Comparison of ENCODE assay signal across 8 cellular contexts in the genomic region with DNA sequence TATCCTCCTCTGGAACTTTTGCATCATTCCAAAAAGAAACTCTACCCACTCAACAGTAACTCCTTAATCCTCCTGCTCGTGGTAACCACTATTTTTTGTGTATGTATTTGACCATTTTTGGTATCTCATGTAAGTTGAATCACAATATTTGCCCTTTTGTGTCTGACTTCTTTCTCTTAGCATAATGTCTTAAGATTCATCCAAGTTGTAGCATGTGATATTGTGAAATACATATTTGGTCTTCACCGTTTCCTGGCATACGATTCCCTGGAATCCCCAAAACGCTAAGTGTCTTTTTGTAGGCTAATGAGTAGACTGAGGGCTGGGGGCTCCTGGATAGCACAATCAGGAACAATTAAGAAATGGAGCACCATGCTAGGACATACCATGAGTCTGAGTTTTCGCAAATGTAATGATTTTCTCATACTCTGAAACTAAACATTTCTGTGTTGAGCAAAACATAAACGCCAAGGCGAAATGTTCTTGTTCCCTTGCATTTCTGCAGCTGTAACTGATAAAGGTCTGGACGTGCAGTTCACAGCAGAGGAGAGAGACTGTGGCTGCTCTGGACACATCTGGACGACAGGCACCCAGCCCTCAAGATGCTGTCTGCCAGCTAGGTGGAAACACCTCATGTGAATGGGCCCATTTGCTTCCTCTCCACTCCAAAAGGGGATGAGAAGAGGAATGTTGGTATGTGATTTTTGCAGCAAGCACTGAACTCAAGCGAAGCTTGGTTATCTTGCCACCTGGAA. TPM values are rescaled to one million over a fixed set of nuclear protein-coding genes. Genes with fewer than 3 reads are reported as not detected.
A peak's percentile ranks its signal among the peaks of the same experiment; 100 is the strongest.
DNase-seq lines count a peak whose midpoint lies in the region; ATAC-seq lines count a peak whose summit lies in the region.

No MANE protein-coding gene starts in this region.

- H2AK5ac ChIP-seq in trophoblast cell (ENCODE audit: low read length) = no peak overlapping the region

- H3K36me3 ChIP-seq in SK-N-MC (ENCODE audit: insufficient read depth, low read length) = peaks cover 18% of the 10 kb centered on the region
- H3K36me3 ChIP-seq in trophoblast cell (ENCODE audit: control insufficient read depth in 1 of 2, insufficient read depth in 2 of 2, low read length in 2 of 2) = peaks cover 2% of the 10 kb centered on the region in 2 experiments

- H3K23ac ChIP-seq in trophoblast cell (ENCODE audit: low read length) = no peak overlapping the region

- H3K27ac ChIP-seq in SK-N-MC = peak overlapping the region; percentile 26; the same call in 1 of the 2 replicates
- peak overlapping the region; percentile 99 for H3K27ac ChIP-seq in epithelial cell of prostate
- H3K27ac ChIP-seq in trophoblast cell (ENCODE audit: low read depth, low read length) = no peak overlapping the region

- no peak overlapping the region for H4K91ac ChIP-seq in trophoblast cell (ENCODE audit: low read depth, low read length)

- no peak overlapping the region for H4K8ac ChIP-seq in trophoblast cell (ENCODE audit: low read depth, low read length)

- DNase-seq in EH (ENCODE audit: low read depth) (peak; percentile 55), SK-N-MC (ENCODE audit: low read depth, low spot score) (no peak), epithelial cell of prostate (ENCODE audit: low read depth, low spot score) (no peak), trophoblast cell (no peak), GDM1 (lab: John Stamatoyannopoulos, UW) (no peak)

- WGBS in trophoblast cell (ENCODE audit: extremely low coverage, insufficient coverage, insufficient read length) = no CpG with 5 or more reads among the region's 10 CpGs

- H2AFZ ChIP-seq in trophoblast cell (ENCODE audit: insufficient read depth, low read length, poor library complexity) = no peak overlapping the region

- H3K4me2 ChIP-seq in trophoblast cell (ENCODE audit: low read length) = no peak overlapping the region

- ATAC-seq in GM18502 (IDR thresholded peaks at IDR 0.05; ENCODE audit: poor library complexity, unreplicated experiment) = no peak
- ATAC-seq in GM18511 (IDR thresholded peaks at IDR 0.05; ENCODE audit: unreplicated experiment) = no peak
- no peak for ATAC-seq in HG02571 (IDR thresholded peaks at IDR 0.05; ENCODE audit: unreplicated experiment)

- H3K4me3 ChIP-seq in SK-N-MC (no peak overlapping the region), trophoblast cell (ENCODE audit: low read depth, low read length) (no peak overlapping the region)

- H4K12ac ChIP-seq in trophoblast cell (ENCODE audit: low read depth, low read length) = no peak overlapping the region

- peaks cover 20% of the 10 kb centered on the region for H3K79me1 ChIP-seq in trophoblast cell (ENCODE audit: low read length)

- H3K79me2 ChIP-seq in trophoblast cell (ENCODE audit: control insufficient read depth, insufficient read depth, low read length, poor library complexity) = peaks cover 52% of the 10 kb centered on the region

- H2BK120ac ChIP-seq in trophoblast cell (ENCODE audit: insufficient read depth, low read length, poor library complexity) = no peak overlapping the region

- peak overlapping the region; percentile 94 for H3K4ac ChIP-seq in trophoblast cell (ENCODE audit: low read depth, low read length)

- peaks cover 43 to 46% of the 10 kb centered on the region in 2 experiments for H3K4me1 ChIP-seq in trophoblast cell (ENCODE audit: control insufficient read depth in 1 of 2, insufficient read depth in 2 of 2, low read length in 2 of 2)

- no peak overlapping the region for H2BK12ac ChIP-seq in trophoblast cell (ENCODE audit: low read length)

- H3K18ac ChIP-seq in trophoblast cell (ENCODE audit: low read length) = peak overlapping the region; percentile 11

- H2BK5ac ChIP-seq in trophoblast cell (ENCODE audit: low read depth, low read length, poor library complexity) = no peak overlapping the region

- H3K9me3 ChIP-seq in SK-N-MC (ENCODE audit: low read depth, low read length) (no peaks in the 10 kb centered on the region), trophoblast cell (ENCODE audit: insufficient read depth, low read depth, low read length) (no peaks in the 10 kb centered on the region)

- H3K9ac ChIP-seq in SK-N-MC (ENCODE audit: insufficient read length) (no peak overlapping the region), trophoblast cell (ENCODE audit: low read length) (no peak overlapping the region)

- H3K27me3 ChIP-seq in trophoblast cell (ENCODE audit: insufficient read depth, low read length) = no peaks in the 10 kb centered on the region

- H3K14ac ChIP-seq in trophoblast cell (ENCODE audit: low read length) = no peak overlapping the region

RNA-seq across cellular contexts. Expression of a gene that starts 38.4 kb away (rescaled TPM):
- 188 and 191 TPM in 2 replicates for polyA plus RNA-seq in trophoblast cell (2013)
